In genomic region chr9:128190516-128191405, GRCh38 we compare ENCODE assay signal across 1 cellular context.
TF ChIP-seq lines count a peak whose summit lies in the region.

No MANE protein-coding gene starts in this region.

TF ChIP-seq in GM12878, 131 proteins besides CTCF, POLR2A, EP300 and RAD21:
- peak; percentile 42; the same call in 1 of the 2 replicates for TF ChIP-seq NBN (IDR thresholded peaks at IDR 0.05)
- peak; percentile 49; the same call in 1 of the 2 replicates for TF ChIP-seq PKNOX1 (IDR thresholded peaks at IDR 0.05)
- peak; percentile 93; the same call in 1 of the 2 replicates for TF ChIP-seq HDGF (IDR thresholded peaks at IDR 0.05)
- TF ChIP-seq MYC (IDR thresholded peaks at IDR 0.05; ENCODE audit: insufficient read depth, insufficient read length, insufficient replicate concordance, low read length, severe bottlenecking), result no peak
- TF ChIP-seq SPI1 (IDR thresholded peaks at IDR 0.05; ENCODE audit: borderline replicate concordance, insufficient read depth, low read depth, low read length), result peak; percentile 24; the same call in 1 of the 2 replicates
